14 cellular contexts compared by ENCODE assay signal in the genomic region with DNA sequence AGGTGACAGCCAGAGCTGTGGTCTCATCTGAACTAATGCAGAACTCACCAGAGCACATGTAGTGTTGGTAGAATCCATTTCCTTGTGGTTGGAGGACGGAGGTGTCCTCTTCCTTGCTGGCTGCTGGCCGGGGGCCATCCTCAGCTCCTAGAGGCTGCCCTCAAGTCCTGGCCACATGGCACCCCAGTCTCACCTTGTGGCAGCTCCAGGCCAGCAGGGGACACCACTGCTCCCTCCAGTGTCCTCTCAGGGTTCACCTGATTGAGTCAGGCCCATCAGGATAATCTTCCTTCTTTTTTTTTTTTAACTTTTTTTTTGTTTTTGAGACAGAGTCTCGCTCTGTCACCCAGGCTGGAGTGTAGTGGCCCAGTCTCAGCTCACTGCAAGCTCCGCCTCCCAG. TPM values are rescaled to one million over a fixed set of nuclear protein-coding genes. Genes with fewer than 3 reads are reported as not detected.
DNase-seq lines count a peak whose midpoint lies in the region; ATAC-seq, FAIRE-seq and TF ChIP-seq lines count a peak whose summit lies in the region.
"Had no signal": no experiment of that assay in that cellular context is flagged by ENCODE, and none has a peak within 500 bp of the region (broad histone marks: within the 10 kb centered on the region; RNA-seq: fewer than 3 reads in every experiment).

No MANE protein-coding gene starts in this region.

- no peaks in the 10 kb centered on the region for H3K27me3 ChIP-seq in GM06990 (replicated peaks; ENCODE audit: control insufficient read depth, insufficient read depth, low read length)
- no peaks in the 10 kb centered on the region for H3K27me3 ChIP-seq in GM23338 (ENCODE audit: insufficient read depth)
- no peaks in the 10 kb centered on the region for H3K27me3 ChIP-seq in GM12878 (replicated peaks in 1 of 2; ENCODE audit: control insufficient read depth in 2 of 2, insufficient read depth in 2 of 2, low read length in 1 of 2)
- no peaks in the 10 kb centered on the region for H3K27me3 ChIP-seq in lower lobe of right lung (ENCODE audit: low read depth)
- H3K27me3 ChIP-seq: SJSA1 had no signal

- RAD21 ChIA-PET in GM12878 (lab: Charles Lee; ENCODE audit: unreplicated experiment): interaction anchor here (1.1 to 6.3 kb wide), 5 partner anchors 73 to 122 kb away, joined by 4 to 59 read pairs (median 9); no protein-coding TSS in a partner anchor

- in situ Hi-C loops in GM12878 (cut with MboI): no loop called here

- no peaks in the 10 kb centered on the region for H3K9me3 ChIP-seq in GM12878 (replicated peaks; ENCODE audit: control insufficient read depth, insufficient read depth, low read length)
- H3K9me3 ChIP-seq in lower lobe of right lung: no peaks in the 10 kb centered on the region
- H3K9me3 ChIP-seq: SJSA1 had no signal

- SMC1A ChIA-PET in GM12878 (lab: Charles Lee; ENCODE audit: uncharacterized antibody, unreplicated experiment): interaction anchor here (0.7 to 3.0 kb wide), 5 partner anchors 17 to 103 kb away, joined by 3 to 9 read pairs (median 4); no protein-coding TSS in a partner anchor

- no peaks in the 10 kb centered on the region for H3K9me2 ChIP-seq in GM23338 (ENCODE audit: insufficient read depth)

- H3K27ac ChIP-seq in GM23338 (ENCODE audit: low read depth): no peak overlapping the region
- no peak overlapping the region for H3K27ac ChIP-seq in GM12878 (ENCODE audit: control insufficient read depth, insufficient read depth)
- H3K27ac ChIP-seq in lower lobe of right lung: no peak overlapping the region
- H3K27ac ChIP-seq: SJSA1 had no signal

- no peak for TF ChIP-seq EP300 in GM12878 (IDR thresholded peaks at IDR 0.05; ENCODE audit: borderline replicate concordance in 1 of 2, control insufficient read depth in 1 of 2, low read depth in 2 of 2, low read length in 2 of 2)

- POLR2A ChIA-PET in GM12878 (lab: Charles Lee): no interaction called here

- no TSS peak for BruUV-seq in GM12878 (replicated peaks; lab: Mats Ljungman, UMichigan)

- no peak for FAIRE-seq in GM12878 (lab: Jason Lieb, UNC)

- H3K9me3 Mint-ChIP-seq in GM23338: no peaks in the 10 kb centered on the region
- H3K9me3 Mint-ChIP-seq: activated naive CD4-positive, alpha-beta T cell treated with anti-CD3 and anti-CD28 coated beads, Interleukin-2, amount 50 U/mL, for 24 hours had no signal

- H3K36me3 Mint-ChIP-seq in GM23338 (ENCODE audit: low read depth): no peaks in the 10 kb centered on the region
- H3K36me3 Mint-ChIP-seq: activated naive CD4-positive, alpha-beta T cell treated with anti-CD3 and anti-CD28 coated beads, Interleukin-2, amount 50 U/mL, for 24 hours had no signal

- no peaks in the 10 kb centered on the region for H3K4me1 ChIP-seq in GM23338 (ENCODE audit: insufficient read depth)
- H3K4me1 ChIP-seq in GM12878 (ENCODE audit: control insufficient read depth, insufficient read depth, low read length): no peaks in the 10 kb centered on the region
- peaks cover 16% of the 10 kb centered on the region for H3K4me1 ChIP-seq in lower lobe of right lung
- H3K4me1 ChIP-seq: SJSA1 had no signal

- CTCF ChIA-PET in GM12878 (lab: Yijun Ruan, JAX): interaction anchor here (1.0 to 13.6 kb wide), 8 partner anchors 11 to 123 kb away, joined by 3 to 216 read pairs (median 6); no protein-coding TSS in a partner anchor

- H3F3A ChIP-seq in GM23338 (replicated peaks; ENCODE audit: low read depth): no peaks in the 10 kb centered on the region

- H3K4me3 ChIP-seq in GM06990 (replicated peaks; ENCODE audit: low read depth, low read length) (no peak overlapping the region), GM23338 (no peak overlapping the region), GM12878 (no peak overlapping the region), lower lobe of right lung (no peak overlapping the region)
- H3K4me3 ChIP-seq: lung, SJSA1 had no signal

- peak; percentile 28; the same call in 1 of the 2 replicates for TF ChIP-seq RAD21 in GM12878 (IDR thresholded peaks at IDR 0.05; ENCODE audit: insufficient read depth, low read depth, low read length)

- no peak overlapping the region for H2AFZ ChIP-seq in GM23338
- H2AFZ ChIP-seq in GM12878 (ENCODE audit: control insufficient read depth, low read depth, low read length): no peak overlapping the region

- H3K27ac Mint-ChIP-seq in GM23338: no peak overlapping the region
- H3K27ac Mint-ChIP-seq: activated naive CD4-positive, alpha-beta T cell treated with anti-CD3 and anti-CD28 coated beads, Interleukin-2, amount 50 U/mL, for 24 hours had no signal

- no peaks in the 10 kb centered on the region for H4K20me1 ChIP-seq in GM23338 (replicated peaks; ENCODE audit: insufficient read depth)
- H4K20me1 ChIP-seq in GM12878 (ENCODE audit: control insufficient read depth, insufficient read depth): no peaks in the 10 kb centered on the region

- 54% methylated on average over 4 of the region's 4 CpGs for WGBS in GM12878 (ENCODE audit: insufficient coverage, insufficient replicate concordance, low lambda C conversion rate, missing lambda C conversion rate)

- no peak overlapping the region for H3K4me3 Mint-ChIP-seq in GM23338
- H3K4me3 Mint-ChIP-seq: activated naive CD4-positive, alpha-beta T cell treated with anti-CD3 and anti-CD28 coated beads, Interleukin-2, amount 50 U/mL, for 24 hours had no signal

- peaks cover 2% of the 10 kb centered on the region for H3K27me3 Mint-ChIP-seq in GM23338 (ENCODE audit: insufficient read depth, low read depth, poor library complexity)
- H3K27me3 Mint-ChIP-seq: activated naive CD4-positive, alpha-beta T cell treated with anti-CD3 and anti-CD28 coated beads, Interleukin-2, amount 50 U/mL, for 24 hours had no signal

- intact Hi-C loops in GM12878 (cut with micrococcal nuclease; ENCODE audit: unreplicated experiment) (no loop called here), lower lobe of right lung (cut with DNase I) (no loop called here)

- peak; percentile 55 for TF ChIP-seq CTCF in GM06990 (IDR thresholded peaks at IDR 0.05; ENCODE audit: insufficient read depth, low read length, poor library complexity, severe bottlenecking)
- peak; percentile 29 to 61; a peak in 3 of 4 replicates for TF ChIP-seq CTCF in GM23338 (conservative IDR thresholded peaks at IDR 0.05; ENCODE audit: low read depth in 2 of 2)
- peak; percentile 28 to 57 (median 38); a peak in 2 of 6 replicates for TF ChIP-seq CTCF in GM12878 (IDR thresholded peaks at IDR 0.05 in 2 of 3, conservative IDR thresholded peaks at IDR 0.05 in 1 of 3; ENCODE audit: control insufficient read depth in 2 of 3, extremely low read depth in 1 of 3, insufficient read depth in 1 of 3, low read depth in 3 of 3, low read length in 3 of 3)
- peak; percentile 21 for TF ChIP-seq CTCF in lower lobe of right lung (IDR thresholded peaks at IDR 0.05)

- no peak overlapping the region for H3K9ac ChIP-seq in GM12878 (ENCODE audit: control insufficient read depth, insufficient read depth, low read length)

- ATAC-seq in GM23338 (no peak), GM12878 (peak; percentile 55), lower lobe of right lung (no peak), HG02759 (IDR thresholded peaks at IDR 0.05; ENCODE audit: unreplicated experiment) (no peak), GM18505 (IDR thresholded peaks at IDR 0.05; ENCODE audit: unreplicated experiment) (no peak)

- H3K4me2 ChIP-seq in GM23338: no peak overlapping the region
- H3K4me2 ChIP-seq in GM12878 (ENCODE audit: control insufficient read depth, insufficient read depth): no peak overlapping the region

- no peaks in the 10 kb centered on the region for H3K4me1 Mint-ChIP-seq in GM23338
- H3K4me1 Mint-ChIP-seq: activated naive CD4-positive, alpha-beta T cell treated with anti-CD3 and anti-CD28 coated beads, Interleukin-2, amount 50 U/mL, for 24 hours had no signal

- TF ChIP-seq POLR2A in GM12878 (IDR thresholded peaks at IDR 0.05; ENCODE audit: low read depth, low read length) (no peak), GM18505 (IDR thresholded peaks at IDR 0.05; ENCODE audit: borderline replicate concordance, extremely low read depth, insufficient read depth, insufficient read length) (no peak)

- no peaks in the 10 kb centered on the region for H3K36me3 ChIP-seq in GM06990 (ENCODE audit: control insufficient read depth, insufficient read depth, low read length)
- no peaks in the 10 kb centered on the region for H3K36me3 ChIP-seq in GM23338 (ENCODE audit: insufficient read depth)
- H3K36me3 ChIP-seq in GM12878 (ENCODE audit: control insufficient read depth in 2 of 2, insufficient read depth in 2 of 2, low read length in 1 of 2): no peaks in the 10 kb centered on the region
- H3K36me3 ChIP-seq in lower lobe of right lung: peaks cover 5% of the 10 kb centered on the region

- H3K79me2 ChIP-seq in GM23338 (replicated peaks; ENCODE audit: insufficient read depth) (no peaks in the 10 kb centered on the region), GM12878 (ENCODE audit: control insufficient read depth, insufficient read depth, low read length) (no peaks in the 10 kb centered on the region)

- no peak for DNase-seq in GM06990 (ENCODE audit: extremely low read depth, insufficient read length)
- DNase-seq in GM23338 (ENCODE audit: low spot score): peak; percentile 33
- DNase-seq in GM12878 (ENCODE audit: low read depth, low spot score): no peak
- no peak for DNase-seq in lower lobe of right lung
- DNase-seq in central memory CD4-positive, alpha-beta T cell: no peak
- no peak for DNase-seq in stimulated activated CD4-positive, alpha-beta T cell treated with anti-CD3 and anti-CD28 coated beads, Interleukin-2, amount 100 ng/mL, for 24 hours
- DNase-seq: cerebellar nuclear complex, NCI-H1694 had no signal

TF ChIP-seq in GM12878, 131 proteins besides CTCF, POLR2A, EP300 and RAD21 (continues in another document):
- no peak for TF ChIP-seq TCF7 (IDR thresholded peaks at IDR 0.05; ENCODE audit: borderline replicate concordance)

RNA-seq across cellular contexts. Expression of gene KCNE1, which starts 2.9 kb away (rescaled TPM):
- total RNA-seq in GM23338 (2014; rRNA removed; shearing (Covaris generic)): 0.07 TPM in 1 of 2 replicates, not detected in the other
- not detected in 2 replicates for polyA plus RNA-seq in GM23338 (2016; fragmentation: Nextera tagmentation; extraction: Ambion mirVana)
- total RNA-seq in GM12878 (2013; cell fraction: nucleolus; rRNA removed): 0.21 TPM in 1 of 2 replicates, not detected in the other
- 0.06 and 0.16 TPM in 2 replicates for total RNA-seq in GM12878 (2014; rRNA removed)
- total RNA-seq in GM12878 (2014; rRNA removed; fragmentation: Illumina TruSeq; extraction: Trizol): 0.09 and 0.18 TPM in 2 replicates
- 0.18 TPM in 1 of 2 replicates, not detected in the other for total RNA-seq in GM12878 (2021)
- polyA plus RNA-seq in GM12878 (2011; ENCODE audit: low read depth): not detected
- not detected in 2 replicates for polyA plus RNA-seq in GM12878 (2011; rRNA removed)
- polyA plus RNA-seq in GM12878 (2011; cell fraction: cytosol; rRNA removed): not detected in 2 replicates
- 0.04 and 0.15 TPM in 2 replicates for polyA plus RNA-seq in GM12878 (2011; cell fraction: nucleus; rRNA removed)
- polyA plus RNA-seq in GM12878 (2012): not detected in 2 replicates
- polyA plus RNA-seq in GM12878 (2014; fragmentation: Illumina TruSeq; extraction: Trizol): 0.06 TPM in 1 of 2 replicates, not detected in the other
- polyA plus RNA-seq in GM12878 (2014; fragmentation: Nextera tagmentation; extraction: Ambion mirVana): not detected
- 0.17 and 0.19 TPM in 2 replicates for polyA plus RNA-seq in GM12878 (2014; rRNA removed)
- polyA plus RNA-seq in GM12878 (2016; fragmentation: Nextera tagmentation; extraction: Ambion mirVana): not detected
- polyA minus RNA-seq in GM12878 (2011; rRNA and poly(A)+ RNA removed): not detected in 2 replicates
- not detected in 2 replicates for polyA minus RNA-seq in GM12878 (2011; cell fraction: cytosol; rRNA and poly(A)+ RNA removed)
- 0.12 TPM in 1 of 2 replicates, not detected in the other for polyA minus RNA-seq in GM12878 (2011; cell fraction: nucleus; rRNA and poly(A)+ RNA removed)
- 21.7 TPM for total RNA-seq in lower lobe of right lung
- polyA plus RNA-seq: neural cell had no signal

Comparison
In these comparisons a context has a peak if more than half of its experiments do, and no peak if none do; other contexts are left out.
1. RNA of gene KCNE1, which starts 2.9 kb away (total RNA-seq): 21.7 TPM in lower lobe of right lung (single experiment); 0.06 to 0.21 TPM in GM12878 and 0.07 TPM in GM23338; every median in the first group is over 10 times any median in the second.
2. Peak in every context shown above with its lines, with median percentiles within 50 percentile points of each other: CTCF ChIP-seq.